In genomic region chr12:124148481-124148880, GRCh38 we compare ENCODE assay signal across 15 cellular contexts.
DNase-seq lines count a peak whose midpoint lies in the region; TF ChIP-seq lines count a peak whose summit lies in the region.
"Had no signal": no experiment of that assay in that cellular context is flagged by ENCODE, and none has a peak within 500 bp of the region (broad histone marks: within the 10 kb centered on the region; RNA-seq: fewer than 3 reads in every experiment).

No MANE protein-coding gene starts in this region.

- H3K27me3 ChIP-seq in SJCRH30 (no peaks in the 10 kb centered on the region), hepatocyte (no peaks in the 10 kb centered on the region), esophagus muscularis mucosa (no peaks in the 10 kb centered on the region)

- TF ChIP-seq CTCF in hepatocyte (IDR thresholded peaks at IDR 0.05; ENCODE audit: poor library complexity) (no peak), progenitor cell of endocrine pancreas (IDR thresholded peaks at IDR 0.05; ENCODE audit: unreplicated experiment) (no peak), esophagus muscularis mucosa (IDR thresholded peaks at IDR 0.05) (no peak)

- no peak for TF ChIP-seq EP300 in esophagus muscularis mucosa (IDR thresholded peaks at IDR 0.05)

- H3K36me3 ChIP-seq in SJCRH30 (no peaks in the 10 kb centered on the region), hepatocyte (replicated peaks; ENCODE audit: insufficient read depth, low read depth) (no peaks in the 10 kb centered on the region), esophagus muscularis mucosa (no peaks in the 10 kb centered on the region)

- no peaks in the 10 kb centered on the region for H3K79me2 ChIP-seq in hepatocyte

- H3K27ac Mint-ChIP-seq in progenitor cell of endocrine pancreas: peak overlapping the region; percentile 90
- H3K27ac Mint-ChIP-seq: B cell had no signal

- H3K4me3 ChIP-seq in SJCRH30 (no peak overlapping the region), hepatocyte (no peak overlapping the region), esophagus muscularis mucosa (no peak overlapping the region)

- DNase-seq in DMS153 (lab: John Stamatoyannopoulos, UW) (peak; percentile 54), DMS153 treated with DMSO at 0.1 percent for 48 hours (lab: John Stamatoyannopoulos, UW; ENCODE audit: unreplicated experiment) (no peak), SJCRH30 (peak; percentile 78 to 87), hepatocyte (ENCODE audit: low spot score) (no peak), progenitor cell of endocrine pancreas (ENCODE audit: low spot score, unreplicated experiment) (no peak), esophagus muscularis mucosa (ENCODE audit: extremely low spot score) (no peak), cardiac septum (ENCODE audit: low spot score) (no peak)
- DNase-seq in activated CD4-positive, alpha-beta T cell treated with anti-CD3 and anti-CD28 coated beads, Interleukin-2, amount 50 U/mL, for 1 hour: no peak
- DNase-seq: DMS 273 treated with DMSO at 0.1 percent for 48 hours, HCEC 1CT, NCI-H1930, NCI-H774 had no signal

- H3K4me1 Mint-ChIP-seq in progenitor cell of endocrine pancreas (ENCODE audit: low read depth): peaks cover 31% of the 10 kb centered on the region

- no peak overlapping the region for H3K4me2 ChIP-seq in hepatocyte

- 37% methylated on average over 5 of the region's 5 CpGs for WGBS in hepatocyte (ENCODE audit: low lambda C conversion rate, missing lambda C conversion rate)
- WGBS in esophagus muscularis mucosa: 51% methylated on average over 5 of the region's 5 CpGs

- no peaks in the 10 kb centered on the region for H4K20me1 ChIP-seq in hepatocyte (ENCODE audit: insufficient read depth, poor library complexity, severe bottlenecking)

- peaks cover 6% of the 10 kb centered on the region for H3K9me3 ChIP-seq in SJCRH30 (replicated peaks)
- no peaks in the 10 kb centered on the region for H3K9me3 ChIP-seq in hepatocyte (ENCODE audit: low read depth)
- H3K9me3 ChIP-seq in esophagus muscularis mucosa: no peaks in the 10 kb centered on the region

- peaks cover 4% of the 10 kb centered on the region for H3K27me3 Mint-ChIP-seq in progenitor cell of endocrine pancreas

- H3K4me3 Mint-ChIP-seq in progenitor cell of endocrine pancreas (ENCODE audit: low read depth): no peak overlapping the region
- H3K4me3 Mint-ChIP-seq: B cell had no signal

- H2AFZ ChIP-seq in hepatocyte: no peak overlapping the region

- intact Hi-C loops in esophagus muscularis mucosa (cut with DNase I): no loop called here
- intact Hi-C loops in cardiac septum (cut with DNase I): no loop called here

- H3K27ac ChIP-seq in SJCRH30 (peak overlapping the region; percentile 49), hepatocyte (peak overlapping the region; percentile 0), esophagus muscularis mucosa (replicated peaks in 1 of 4) (no peak overlapping the region)
- H3K27ac ChIP-seq: 22Rv1, HL-60 had no signal

- peaks cover 8% of the 10 kb centered on the region for H3K36me3 Mint-ChIP-seq in progenitor cell of endocrine pancreas (ENCODE audit: insufficient read depth)

- no peak for TF ChIP-seq POLR2A in esophagus muscularis mucosa (IDR thresholded peaks at IDR 0.05; ENCODE audit: low read depth)

- H3K9me3 Mint-ChIP-seq in progenitor cell of endocrine pancreas (ENCODE audit: low read depth): peaks cover 8% of the 10 kb centered on the region

- H3K9me2 ChIP-seq in hepatocyte (replicated peaks; ENCODE audit: insufficient read depth): no peaks in the 10 kb centered on the region

- H3K4me1 ChIP-seq in SJCRH30 (peaks cover 26% of the 10 kb centered on the region), hepatocyte (ENCODE audit: insufficient read depth) (peaks cover 8% of the 10 kb centered on the region), esophagus muscularis mucosa (peaks cover 0 to 10% (median 7%) of the 10 kb centered on the region in 4 donors)

Comparison
In these comparisons a context has a peak if more than half of its experiments do, and no peak if none do; other contexts are left out.
1. DNase-seq: peak in DMS153 (single experiment) and SJCRH30 (2 of 2); none in DMS153 treated with DMSO at 0.1 percent for 48 hours (single experiment), hepatocyte (single experiment), progenitor cell of endocrine pancreas (single experiment), esophagus muscularis mucosa (single experiment), activated CD4-positive, alpha-beta T cell treated with anti-CD3 and anti-CD28 coated beads, Interleukin-2, amount 50 U/mL, for 1 hour (single experiment) and cardiac septum (single experiment).
2. H3K27ac ChIP-seq: peak in SJCRH30 (single experiment) and hepatocyte (single experiment); none in esophagus muscularis mucosa (0 of 4).